Comparison of ENCODE assay signal across 20 cellular contexts in the genomic region with DNA sequence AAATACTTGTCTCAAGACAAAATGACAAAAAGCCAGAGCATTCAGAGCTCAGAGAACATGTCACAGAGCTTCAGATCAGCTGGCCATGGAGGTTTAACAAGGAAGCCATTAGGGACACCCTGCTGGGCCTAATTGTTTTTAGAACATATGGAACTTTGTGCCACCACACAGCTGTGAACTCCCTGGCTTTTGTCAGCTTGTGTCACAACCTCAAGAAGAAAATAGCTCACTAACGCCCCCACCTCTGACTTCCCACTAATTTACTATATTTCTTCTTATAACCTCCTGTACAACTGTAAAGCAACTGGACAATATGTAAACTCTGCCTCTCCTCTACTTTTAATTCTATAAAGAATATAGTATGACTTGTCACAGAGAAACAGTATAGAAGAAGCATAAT. TPM values are rescaled to one million over a fixed set of nuclear protein-coding genes. Genes with fewer than 3 reads are reported as not detected.
A peak's percentile ranks its signal among the peaks of the same experiment; 100 is the strongest.
DNase-seq lines count a peak whose midpoint lies in the region; ATAC-seq and TF ChIP-seq lines count a peak whose summit lies in the region.
"Had no signal": no experiment of that assay in that cellular context is flagged by ENCODE, and none has a peak within 500 bp of the region (broad histone marks: within the 10 kb centered on the region; RNA-seq: fewer than 3 reads in every experiment).

No MANE protein-coding gene starts in this region.

- peaks cover 46% of the 10 kb centered on the region for H3K4me1 ChIP-seq in BLaER1

- no peaks in the 10 kb centered on the region for H3K36me3 ChIP-seq in BLaER1

- H4K20me1 ChIP-seq in BLaER1 = no peaks in the 10 kb centered on the region

- peaks cover 18% of the 10 kb centered on the region for H3K4me1 Mint-ChIP-seq in activated T-helper 2 cell treated with anti-CD3 and anti-CD28 coated beads, Interferon-gamma antibody, Interleukin-2, Interleukin-4, amounts not matched to agents 10 μg/mL and 5 μg/mL and 100 μg/mL, durations not matched to agents 14 hours and 24 hours and 36 hours (ENCODE audit: low read depth)
- H3K4me1 Mint-ChIP-seq in activated T-cell treated with anti-CD3 and anti-CD28 coated beads, Interleukin-2, amount 50 U/mL, for 72 hours (ENCODE audit: low read depth) = peaks cover 36% of the 10 kb centered on the region

- ATAC-seq in activated T-cell treated with anti-CD3 and anti-CD28 coated beads, Interleukin-2, amount 50 U/mL, for 72 hours (replicated peaks in 1 of 2) = no peak
- ATAC-seq: esophagus mucosa had no signal

- H3K27ac Mint-ChIP-seq in activated T-helper 2 cell treated with anti-CD3 and anti-CD28 coated beads, Interferon-gamma antibody, Interleukin-2, Interleukin-4, amounts not matched to agents 10 μg/mL and 5 μg/mL and 100 μg/mL, durations not matched to agents 14 hours and 24 hours and 36 hours = no peak overlapping the region
- no peak overlapping the region for H3K27ac Mint-ChIP-seq in activated T-cell treated with anti-CD3 and anti-CD28 coated beads, Interleukin-2, amount 50 U/mL, for 72 hours

- 0 out of 2 replicates have a peak overlapping the region, but pooled peaks have one; percentile 0 for H3K4me2 ChIP-seq in BLaER1

- H3K27me3 Mint-ChIP-seq in activated T-helper 2 cell treated with anti-CD3 and anti-CD28 coated beads, Interferon-gamma antibody, Interleukin-2, Interleukin-4, amounts not matched to agents 10 μg/mL and 5 μg/mL and 100 μg/mL, durations not matched to agents 14 hours and 24 hours and 36 hours (ENCODE audit: low read depth) = peaks cover 8% of the 10 kb centered on the region
- H3K27me3 Mint-ChIP-seq in activated T-cell treated with anti-CD3 and anti-CD28 coated beads, Interleukin-2, amount 50 U/mL, for 72 hours (ENCODE audit: low read depth) = peaks cover 5% of the 10 kb centered on the region

- no peak overlapping the region; the same call in 1 of the 2 replicates for H3K9ac ChIP-seq in BLaER1

- DNase-seq in GM13977 (ENCODE audit: low spot score) (no peak), NCI-H1694 treated with DMSO at 0.1 percent for 48 hours (lab: John Stamatoyannopoulos, UW) (peak; percentile 99), caudate nucleus (lab: John Stamatoyannopoulos, UW) (no peak), NCI-H345 treated with DMSO at 0.1 percent for 48 hours (lab: John Stamatoyannopoulos, UW; ENCODE audit: unreplicated experiment) (no peak)
- DNase-seq in activated T-helper 2 cell treated with anti-CD3 and anti-CD28 coated beads, Interferon-gamma antibody, Interleukin-2, Interleukin-4, amounts not matched to agents 10 μg/mL and 5 μg/mL and 100 μg/mL, durations not matched to agents 14 hours and 24 hours and 36 hours (ENCODE audit: low spot score) = no peak
- DNase-seq in activated naive CD4-positive, alpha-beta T cell treated with anti-CD3 and anti-CD28 coated beads, Interleukin-2, amount 50 U/mL, for 16 hours = no peak
- no peak for DNase-seq in activated T-cell treated with anti-CD3 and anti-CD28 coated beads, Interleukin-2, amount 50 U/mL, for 72 hours
- DNase-seq: activated CD4-positive, alpha-beta T cell treated with anti-CD3 and anti-CD28 coated beads for 1 hour; activated naive CD4-positive, alpha-beta T cell; kidney; midbrain; NCI-H226; stimulated activated CD4-positive, alpha-beta T cell treated with anti-CD3 and anti-CD28 coated beads, Interleukin-4, amount 100 ng/mL, for 24 hours; T-helper 2 cell had no signal

- no peaks in the 10 kb centered on the region for H3K27me3 ChIP-seq in BLaER1

- H3K36me3 Mint-ChIP-seq in activated T-helper 2 cell treated with anti-CD3 and anti-CD28 coated beads, Interferon-gamma antibody, Interleukin-2, Interleukin-4, amounts not matched to agents 10 μg/mL and 5 μg/mL and 100 μg/mL, durations not matched to agents 14 hours and 24 hours and 36 hours (ENCODE audit: low read depth) = no peaks in the 10 kb centered on the region
- H3K36me3 Mint-ChIP-seq in activated T-cell treated with anti-CD3 and anti-CD28 coated beads, Interleukin-2, amount 50 U/mL, for 72 hours (ENCODE audit: insufficient read depth in 2 of 2) = no peaks in the 10 kb centered on the region

- H3K9me3 Mint-ChIP-seq in activated T-helper 2 cell treated with anti-CD3 and anti-CD28 coated beads, Interferon-gamma antibody, Interleukin-2, Interleukin-4, amounts not matched to agents 10 μg/mL and 5 μg/mL and 100 μg/mL, durations not matched to agents 14 hours and 24 hours and 36 hours = no peaks in the 10 kb centered on the region
- H3K9me3 Mint-ChIP-seq in activated T-cell treated with anti-CD3 and anti-CD28 coated beads, Interleukin-2, amount 50 U/mL, for 72 hours = no peaks in the 10 kb centered on the region

- no peak overlapping the region for H3K4me3 ChIP-seq in BLaER1

- H3K27ac ChIP-seq in BLaER1 (no peak overlapping the region), caudate nucleus (ENCODE audit: low read depth, low read length) (peak overlapping the region; percentile 28)

- in situ Hi-C loops in GM13977 (cut with MboI; ENCODE audit: low pct_unique_long_range_greater_than_20kb, low sequenced_read_pairs, unreplicated experiment) = no loop called here

- intact Hi-C loops in activated T-helper 2 cell treated with anti-CD3 and anti-CD28 coated beads, Interferon-gamma antibody, Interleukin-2, Interleukin-4, amounts not matched to agents 10 μg/mL and 5 μg/mL and 100 μg/mL, durations not matched to agents 14 hours and 24 hours and 36 hours (cut with micrococcal nuclease) = no loop called here

- H3K4me3 Mint-ChIP-seq in activated T-helper 2 cell treated with anti-CD3 and anti-CD28 coated beads, Interferon-gamma antibody, Interleukin-2, Interleukin-4, amounts not matched to agents 10 μg/mL and 5 μg/mL and 100 μg/mL, durations not matched to agents 14 hours and 24 hours and 36 hours (ENCODE audit: low read depth) = no peak overlapping the region
- H3K4me3 Mint-ChIP-seq in activated T-cell treated with anti-CD3 and anti-CD28 coated beads, Interleukin-2, amount 50 U/mL, for 72 hours = no peak overlapping the region

- peak; percentile 13 for TF ChIP-seq CTCF in GM13977 (IDR thresholded peaks at IDR 0.05; ENCODE audit: extremely low read depth, insufficient read depth, missing control alignments)

- H3K9me3 ChIP-seq in BLaER1 = no peaks in the 10 kb centered on the region

RNA-seq across cellular contexts. Expression of gene TDRD10, which starts 21.0 kb away (rescaled TPM):
- not detected in 2 replicates for total RNA-seq in activated T-helper 2 cell treated with anti-CD3 and anti-CD28 coated beads, Interferon-gamma antibody, Interleukin-2, Interleukin-4, amounts not matched to agents 10 μg/mL and 5 μg/mL and 100 μg/mL, durations not matched to agents 14 hours and 24 hours and 36 hours
- total RNA-seq in activated T-cell treated with anti-CD3 and anti-CD28 coated beads, Interleukin-2, amount 50 U/mL, for 72 hours = under 1 TPM in 1 of 2 donors, not detected in 1; 0.86 TPM
- total RNA-seq: astrocyte, M059J, osteoblast, RPMI7951 had no signal

RNA-seq across cellular contexts. Expression of gene SHE, which starts 21.2 kb away (rescaled TPM):
- total RNA-seq in activated T-helper 2 cell treated with anti-CD3 and anti-CD28 coated beads, Interferon-gamma antibody, Interleukin-2, Interleukin-4, amounts not matched to agents 10 μg/mL and 5 μg/mL and 100 μg/mL, durations not matched to agents 14 hours and 24 hours and 36 hours = 0.05 TPM in 1 of 2 replicates, not detected in the other
- total RNA-seq in activated T-cell treated with anti-CD3 and anti-CD28 coated beads, Interleukin-2, amount 50 U/mL, for 72 hours = under 1 TPM; 0.19 to 0.49 TPM
- total RNA-seq: astrocyte, M059J, osteoblast, RPMI7951 had no signal
